In the genomic region with DNA sequence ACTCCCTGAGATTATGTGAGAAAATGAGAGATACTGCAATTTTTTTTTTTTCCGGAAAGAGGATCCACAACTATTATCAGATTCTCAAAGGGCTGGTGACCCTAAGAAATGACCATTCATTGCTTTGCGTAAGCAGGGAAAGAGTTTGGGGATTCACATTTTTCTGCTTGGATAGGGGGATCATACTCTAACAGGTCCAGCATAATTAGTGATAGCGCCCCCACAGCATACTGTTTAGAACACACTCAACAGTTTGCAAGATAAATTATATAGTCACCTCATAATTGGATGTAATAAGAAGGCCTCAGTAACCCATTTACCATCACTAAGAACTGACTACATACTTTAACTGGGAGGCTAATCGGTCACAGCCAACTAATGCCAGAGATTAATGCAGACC, we compare ENCODE assay signal across 7 cellular contexts. TPM values are rescaled to one million over a fixed set of nuclear protein-coding genes. Genes with fewer than 3 reads are reported as not detected.
A peak's percentile ranks its signal among the peaks of the same experiment; 100 is the strongest.
DNase-seq lines count a peak whose midpoint lies in the region; ATAC-seq, FAIRE-seq and TF ChIP-seq lines count a peak whose summit lies in the region.

No MANE protein-coding gene starts in this region.

- no peak overlapping the region for H4K91ac ChIP-seq in neuronal stem cell (ENCODE audit: low read depth, low read length, poor library complexity)

- no peak overlapping the region for H2AK5ac ChIP-seq in neuronal stem cell (ENCODE audit: low read depth, low read length)

- peaks cover 36% of the 10 kb centered on the region for H3K4me1 Mint-ChIP-seq in neural crest cell

- peaks cover 11% of the 10 kb centered on the region for H3K36me3 Mint-ChIP-seq in neural crest cell (ENCODE audit: low read depth)

- no peak overlapping the region for H2BK5ac ChIP-seq in neuronal stem cell (ENCODE audit: low read length)

- no peak overlapping the region for H3K9ac ChIP-seq in neuronal stem cell (ENCODE audit: low read depth, low read length, poor library complexity)

- H3K27me3 ChIP-seq in bronchial epithelial cell (ENCODE audit: control insufficient read depth, insufficient read depth, low read length): no peaks in the 10 kb centered on the region
- H3K27me3 ChIP-seq in neuronal stem cell (ENCODE audit: control insufficient read depth in 3 of 3, insufficient read depth in 3 of 3, low read depth in 1 of 3, low read length in 3 of 3): no peaks in the 10 kb centered on the region

- peak; percentile 41 for DNase-seq in GM12865 (ENCODE audit: low read depth)
- DNase-seq in NAMALWA (ENCODE audit: low spot score): peak; percentile 65
- peak; percentile 15 for DNase-seq in bronchial epithelial cell (ENCODE audit: low read depth)
- no peak for DNase-seq in neural crest cell (ENCODE audit: low read depth, low spot score)
- DNase-seq in neuronal stem cell (ENCODE audit: low spot score): no peak
- DNase-seq in HCEC 1CT: no peak

- no peaks in the 10 kb centered on the region for H3K9me3 Mint-ChIP-seq in neural crest cell

- no peak overlapping the region for H2AFZ ChIP-seq in neuronal stem cell (ENCODE audit: low read length)

- no peaks in the 10 kb centered on the region for H3K9me3 ChIP-seq in neuronal stem cell (replicated peaks in 1 of 2; ENCODE audit: control insufficient read depth in 2 of 2, insufficient read depth in 1 of 2, low read depth in 1 of 2, low read length in 2 of 2)

- H3K4me3 ChIP-seq in GM12865 (ENCODE audit: low read depth, low read length): peak overlapping the region; percentile 84
- no peak overlapping the region for H3K4me3 ChIP-seq in bronchial epithelial cell (ENCODE audit: low read depth, low read length)
- H3K4me3 ChIP-seq in neuronal stem cell (ENCODE audit: low read length in 2 of 2): peak overlapping the region in 1 of 2 donors; percentile 57

- H3K36me3 ChIP-seq in bronchial epithelial cell (ENCODE audit: control insufficient read depth, insufficient read depth, low read length): peaks cover 11% of the 10 kb centered on the region
- H3K36me3 ChIP-seq in neuronal stem cell (replicated peaks in 1 of 2; ENCODE audit: control insufficient read depth in 2 of 2, insufficient read depth in 2 of 2, low read length in 2 of 2): peaks cover 17 to 57% of the 10 kb centered on the region in 2 donors

- no peak overlapping the region for H3K4ac ChIP-seq in neuronal stem cell (ENCODE audit: low read length)

- no peak overlapping the region for H3K23ac ChIP-seq in neuronal stem cell (ENCODE audit: low read depth, low read length, poor library complexity)

- no peak overlapping the region for H3K27ac ChIP-seq in neuronal stem cell (replicated peaks; ENCODE audit: low read length)

- H3K4me1 ChIP-seq in neuronal stem cell (ENCODE audit: control insufficient read depth in 2 of 2, insufficient read depth in 1 of 2, low read depth in 1 of 2, low read length in 2 of 2): peaks cover 2 to 5% of the 10 kb centered on the region in 2 donors

- no peaks in the 10 kb centered on the region for H3K79me1 ChIP-seq in neuronal stem cell (ENCODE audit: low read depth, low read length)

- FAIRE-seq in bronchial epithelial cell (lab: Jason Lieb, UNC): no peak

- H3K14ac ChIP-seq in neuronal stem cell (ENCODE audit: low read length): no peak overlapping the region

- no CpG with 5 or more reads among the region's 4 CpGs for WGBS in neuronal stem cell (ENCODE audit: extremely low coverage in 2 of 2, insufficient read length in 2 of 2, insufficient replicate concordance in 1 of 2), 2 donors

- TF ChIP-seq CTCF in GM12865 (IDR thresholded peaks at IDR 0.05; ENCODE audit: insufficient read depth, low read depth, low read length, missing control alignments) (peak; percentile 39), bronchial epithelial cell (IDR thresholded peaks at IDR 0.05; ENCODE audit: insufficient read depth, low read length, severe bottlenecking) (peak; percentile 17), neural crest cell (conservative IDR thresholded peaks at IDR 0.05) (peak; percentile 29)

- peak overlapping the region; percentile 98 for H3K4me3 Mint-ChIP-seq in neural crest cell

- H2BK120ac ChIP-seq in neuronal stem cell (ENCODE audit: low read depth, low read length): no peak overlapping the region

- ATAC-seq in HG03442 (IDR thresholded peaks at IDR 0.05; ENCODE audit: unreplicated experiment): no peak

- H3K27me3 Mint-ChIP-seq in neural crest cell (ENCODE audit: low read depth): no peaks in the 10 kb centered on the region

- no peak overlapping the region for H2BK12ac ChIP-seq in neuronal stem cell (ENCODE audit: low read length)

- H3K4me2 ChIP-seq in neuronal stem cell (ENCODE audit: insufficient read depth, low read length, poor library complexity, severe bottlenecking): no peak overlapping the region

- no peak overlapping the region for H4K8ac ChIP-seq in neuronal stem cell (ENCODE audit: low read depth, low read length)

- no peak overlapping the region for H2BK15ac ChIP-seq in neuronal stem cell (ENCODE audit: low read length)

- H3K27ac Mint-ChIP-seq in neural crest cell (ENCODE audit: unreplicated experiment): no peak overlapping the region

- no peak overlapping the region for H3K18ac ChIP-seq in neuronal stem cell (ENCODE audit: low read length)

RNA-seq across cellular contexts. Expression of gene CCT3, which starts 1.9 kb away (rescaled TPM):
- total RNA-seq in bronchial epithelial cell (281 and 377 TPM in 2 replicates), neural crest cell (343 and 346 TPM in 2 replicates)
- 153 TPM for polyA plus RNA-seq in neuronal stem cell (2013, experiment 1 of 2)
- polyA plus RNA-seq in neuronal stem cell (2013, experiment 2 of 2): 152 TPM

RNA-seq across cellular contexts. Expression of gene TSACC, which starts 2.1 kb away (rescaled TPM):
- total RNA-seq in bronchial epithelial cell (0.77 TPM in 1 of 2 replicates, not detected in the other), neural crest cell (0.66 and 1.0 TPM in 2 replicates)
- 0.52 TPM for polyA plus RNA-seq in neuronal stem cell (2013, experiment 1 of 2)
- 0.66 TPM for polyA plus RNA-seq in neuronal stem cell (2013, experiment 2 of 2)

RNA-seq across cellular contexts. Expression of gene RHBG, which starts 32.8 kb away (rescaled TPM):
- total RNA-seq in bronchial epithelial cell: under 0.01 and 0.13 TPM in 2 replicates
- total RNA-seq in neural crest cell: not detected in 2 replicates
- polyA plus RNA-seq in neuronal stem cell (2013, experiment 1 of 2): 0.03 TPM
- 0.03 TPM for polyA plus RNA-seq in neuronal stem cell (2013, experiment 2 of 2)

RNA-seq across cellular contexts. Expression of gene VHLL, which starts 37.1 kb away (rescaled TPM):
- total RNA-seq in bronchial epithelial cell (0.26 and 0.77 TPM in 2 replicates), neural crest cell (0.77 TPM in 1 of 2 replicates, not detected in the other)
- not detected for polyA plus RNA-seq in neuronal stem cell (2013, experiment 1 of 2)
- polyA plus RNA-seq in neuronal stem cell (2013, experiment 2 of 2): 0.08 TPM

RNA-seq across cellular contexts. Expression of gene GLMP, which starts 40.8 kb away (rescaled TPM):
- total RNA-seq in bronchial epithelial cell (26.9 and 34.2 TPM in 2 replicates), neural crest cell (34.2 and 38.0 TPM in 2 replicates)
- 40.3 TPM for polyA plus RNA-seq in neuronal stem cell (2013, experiment 1 of 2)
- 39.2 TPM for polyA plus RNA-seq in neuronal stem cell (2013, experiment 2 of 2)

Comparison
In these comparisons a context has a peak if more than half of its experiments do, and no peak if none do; other contexts are left out.
1. DNase-seq: peak in GM12865 (single experiment), NAMALWA (single experiment) and bronchial epithelial cell (single experiment); none in neural crest cell (single experiment), neuronal stem cell (single experiment) and HCEC 1CT (single experiment).
2. Peak in every context shown above with its lines, with median percentiles within 50 percentile points of each other: CTCF ChIP-seq.